38 cellular contexts compared by ENCODE assay signal in the genomic region with DNA sequence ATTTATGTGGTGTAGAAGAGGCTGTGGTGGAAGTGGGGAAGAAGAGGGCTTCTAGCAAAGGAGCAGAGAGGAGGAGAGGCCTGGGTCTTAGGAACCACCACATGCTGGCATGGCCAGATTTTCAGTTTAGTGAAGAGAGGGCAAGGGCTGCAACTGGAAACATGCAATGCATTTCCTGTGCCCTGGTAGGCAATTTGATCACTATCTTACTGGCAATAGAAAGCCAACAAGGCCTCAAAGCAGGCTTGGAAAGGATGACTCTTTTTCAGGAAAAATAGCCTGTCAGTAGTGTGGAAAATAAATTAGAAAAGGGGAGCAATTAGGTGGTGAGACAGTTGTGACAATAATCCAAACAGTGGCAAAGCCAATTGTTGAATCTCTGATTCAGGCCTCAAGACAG.
"Had no signal": no experiment of that assay in that cellular context is flagged by ENCODE, and none has a peak within 500 bp of the region (broad histone marks: within the 10 kb centered on the region; RNA-seq: fewer than 3 reads in every experiment).

No MANE protein-coding gene starts in this region.

- ATAC-seq: activated CD8-positive, alpha-beta memory T cell treated with anti-CD3 and anti-CD28 coated beads, Interleukin-2, amount 10 ng/mL, durations not matched to agents 7 days and 5 days; activated T-cell treated with anti-CD3 and anti-CD28 coated beads, Interleukin-2, amount 50 U/mL, for 72 hours; activated T-helper 17 cell treated with anti-CD3 and anti-CD28 coated beads, Interleukin-2, amount 50 U/mL, for 72 hours; PC-3 had no signal

- H3K36me3 ChIP-seq: ascending aorta, cardiac muscle cell, Peyer's patch, SJCRH30 had no signal

- H3K27me3 ChIP-seq: ascending aorta, cardiac muscle cell, Peyer's patch, SJCRH30 had no signal

- H3K9me3 ChIP-seq: ascending aorta, Peyer's patch, SJCRH30 had no signal

- H3K4me1 ChIP-seq: ascending aorta, Peyer's patch, SJCRH30 had no signal

- DNase-seq: activated B cell treated with CpG ODN at 0.5 μM for 24 hours; activated CD4-positive, alpha-beta memory T cell treated with anti-CD3 and anti-CD28 coated beads, Interleukin-2, amount 10 ng/mL, durations not matched to agents 7 days and 5 days; activated CD4-positive, alpha-beta T cell treated with anti-CD3 and anti-CD28 coated beads for 4 hours; activated CD4-positive, CD25-positive, alpha-beta regulatory T cell treated with anti-CD3 and anti-CD28 coated beads, Interleukin-2, amount 50 U/mL, for 72 hours; activated CD8-positive, alpha-beta memory T cell treated with anti-CD3 and anti-CD28 coated beads for 24 hours; activated CD8-positive, alpha-beta memory T cell treated with anti-CD3 and anti-CD28 coated beads, Interleukin-2, amount 10 ng/mL, durations not matched to agents 7 days and 5 days; activated CD8-positive, alpha-beta memory T cell treated with anti-CD3 and anti-CD28 coated beads, Interleukin-2, amount 50 U/mL, for 48 hours; activated effector memory CD4-positive, alpha-beta T cell treated with anti-CD3 and anti-CD28 coated beads, Interleukin-2, amount 50 U/mL, for 16 hours; activated naive CD4-positive, alpha-beta T cell; activated naive CD8-positive, alpha-beta T cell treated with anti-CD3 and anti-CD28 coated beads, Interleukin-2, amount 10 ng/mL, durations not matched to agents 7 days and 5 days; activated T-cell treated with anti-CD3 and anti-CD28 coated beads, Interleukin-2, amount 50 U/mL, for 1 hour; activated T-cell treated with anti-CD3 and anti-CD28 coated beads, Interleukin-2, amount 50 U/mL, for 72 hours; amygdala; Kasumi-1; KG1; NCI-H1092 treated with DMSO at 0.1 percent for 48 hours; NCI-H1417; NCI-H146; NCI-H187; NCI-H2029 treated with DMSO at 0.1 percent for 48 hours; NCI-H2107; NCI-H2171; NCI-H510A; NCI-H526; NCI-H748 treated with DMSO at 0.1 percent for 48 hours; NK-92 treated with Interleukin-12 subunit alpha and Interleukin-12 subunit beta, amount 100 ng/mL, for 24 hours; PC-3; Peyer's patch; Right ventricle myocardium superior; SJCRH30; SW 1271; T-helper 1 cell; T-helper 2 cell; T-helper 9 cell had no signal

- H3K4me3 ChIP-seq: ascending aorta, cardiac muscle cell, Peyer's patch, SJCRH30 had no signal

- H3K27ac ChIP-seq: ascending aorta, cardiac muscle cell, Peyer's patch, SJCRH30, VCaP had no signal
